ENCODE assay signal across 33 cellular contexts in the genomic region with DNA sequence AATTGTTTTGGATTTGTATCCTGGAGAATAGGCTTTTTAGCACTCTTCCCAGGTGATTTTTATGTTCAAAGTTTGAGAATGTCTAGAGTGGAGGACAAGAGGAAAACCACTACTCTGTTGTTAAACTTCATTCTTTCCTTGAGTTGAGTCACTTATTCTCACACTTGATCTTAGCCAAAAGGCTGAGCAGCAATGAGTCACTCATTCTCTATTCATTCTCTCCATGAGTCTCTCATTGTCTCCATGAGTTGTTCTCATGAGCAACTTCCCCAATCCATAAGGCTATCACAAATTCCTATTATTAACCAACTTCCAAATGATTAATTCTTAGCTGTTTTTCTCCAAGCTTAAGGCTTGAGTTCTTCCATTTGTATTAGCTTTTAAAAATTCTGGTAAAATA.
DNase-seq lines count a peak whose midpoint lies in the region; FAIRE-seq and TF ChIP-seq lines count a peak whose summit lies in the region.
"Had no signal": no experiment of that assay in that cellular context is flagged by ENCODE, and none has a peak within 500 bp of the region (broad histone marks: within the 10 kb centered on the region; RNA-seq: fewer than 3 reads in every experiment).

No MANE protein-coding gene starts in this region.

- H3K4me1 ChIP-seq in keratinocyte (ENCODE audit: control insufficient read depth, extremely low read depth, insufficient read depth, low read length) = peaks cover 7% of the 10 kb centered on the region
- H3K4me1 ChIP-seq in CD8-positive, alpha-beta memory T cell (ENCODE audit: insufficient read depth, low read length) = no peaks in the 10 kb centered on the region
- no peaks in the 10 kb centered on the region for H3K4me1 ChIP-seq in endodermal cell (ENCODE audit: control insufficient read depth, insufficient read depth, low read length)
- H3K4me1 ChIP-seq: heart right ventricle, sigmoid colon had no signal

- CTCF ChIA-PET in CD8-positive, alpha-beta memory T cell (lab: Charles Lee) = interaction anchor here (0.7 kb wide), 1 partner anchor 21 kb away, joined by 3 read pairs; no protein-coding TSS in a partner anchor

- no peaks in the 10 kb centered on the region for H4K20me1 ChIP-seq in keratinocyte (ENCODE audit: control insufficient read depth, extremely low read depth, insufficient read depth, low read length)

- no peaks in the 10 kb centered on the region for H3K27me3 Mint-ChIP-seq in CD8-positive, alpha-beta memory T cell
- H3K27me3 Mint-ChIP-seq in endodermal cell (ENCODE audit: insufficient read depth) = no peaks in the 10 kb centered on the region
- H3K27me3 Mint-ChIP-seq: activated CD4-positive, alpha-beta memory T cell treated with anti-CD3 and anti-CD28 coated beads, Interleukin-2, amount 10 ng/mL, durations not matched to agents 7 days and 5 days; activated naive CD4-positive, alpha-beta T cell treated with anti-CD3 and anti-CD28 coated beads, Interleukin-2, amount 50 U/mL, for 24 hours; activated T-helper 17 cell treated with anti-CD3 and anti-CD28 coated beads, Interleukin-2, amount 50 U/mL, for 72 hours; B cell; dendritic cell treated with granulocyte-macrophage colony-stimulating factor and Interleukin-4, amounts not matched to agents 40 ng/mL and 50 ng/mL, for 4 days; progenitor cell of endocrine pancreas; stimulated activated naive B cell treated with anti-CD40 and anti-IgM and Interleukin-4, amounts not matched to agents 10 μg/mL and 1 μg/mL and 100 μg/mL, for 72 hours had no signal

- H3K36me3 ChIP-seq in keratinocyte (ENCODE audit: control insufficient read depth in 2 of 2, extremely low read depth in 1 of 2, insufficient read depth in 2 of 2, low read length in 2 of 2) (no peaks in the 10 kb centered on the region), endodermal cell (ENCODE audit: control insufficient read depth, insufficient read depth, low read length) (no peaks in the 10 kb centered on the region)
- no peaks in the 10 kb centered on the region for H3K36me3 ChIP-seq in CD8-positive, alpha-beta memory T cell (ENCODE audit: insufficient read depth, low read length)
- H3K36me3 ChIP-seq: heart right ventricle, neutrophil, sigmoid colon had no signal

- in situ Hi-C loops in astrocyte of the spinal cord (cut with HindIII; ENCODE audit: low sequenced_read_pairs) = no loop called here

- H3K9me3 Mint-ChIP-seq in CD8-positive, alpha-beta memory T cell = peaks cover 11 to 51% (median 13%) of the 10 kb centered on the region in 5 donors
- no peaks in the 10 kb centered on the region for H3K9me3 Mint-ChIP-seq in endodermal cell
- H3K9me3 Mint-ChIP-seq: H9 had no signal

- H3K4me3 ChIP-seq in astrocyte of the spinal cord (ENCODE audit: low read depth, low read length) (no peak overlapping the region), keratinocyte (ENCODE audit: control insufficient read depth in 2 of 3, extremely low read depth in 1 of 3, insufficient read depth in 2 of 3, low read depth in 1 of 3, low read length in 3 of 3) (no peak overlapping the region), endodermal cell (ENCODE audit: low read length) (no peak overlapping the region)
- no peak overlapping the region for H3K4me3 ChIP-seq in CD8-positive, alpha-beta memory T cell (ENCODE audit: low read length)
- H3K4me3 ChIP-seq: heart right ventricle, sigmoid colon had no signal

- H3K4me1 Mint-ChIP-seq in CD8-positive, alpha-beta memory T cell = no peaks in the 10 kb centered on the region
- H3K4me1 Mint-ChIP-seq in endodermal cell = peaks cover 15% of the 10 kb centered on the region
- H3K4me1 Mint-ChIP-seq: activated CD4-positive, alpha-beta memory T cell treated with anti-CD3 and anti-CD28 coated beads, Interleukin-2, amount 10 ng/mL, durations not matched to agents 7 days and 5 days; activated naive CD4-positive, alpha-beta T cell treated with anti-CD3 and anti-CD28 coated beads, Interleukin-2, amount 50 U/mL, for 24 hours; activated T-helper 17 cell treated with anti-CD3 and anti-CD28 coated beads, Interleukin-2, amount 50 U/mL, for 72 hours; B cell; stimulated activated naive B cell treated with anti-CD40 and anti-IgM and Interleukin-4, amounts not matched to agents 10 μg/mL and 1 μg/mL and 100 μg/mL, for 72 hours had no signal

- H3K27ac Mint-ChIP-seq in CD8-positive, alpha-beta memory T cell = no peak overlapping the region
- H3K27ac Mint-ChIP-seq in endodermal cell = no peak overlapping the region
- H3K27ac Mint-ChIP-seq: activated CD4-positive, alpha-beta memory T cell treated with anti-CD3 and anti-CD28 coated beads, Interleukin-2, amount 10 ng/mL, durations not matched to agents 7 days and 5 days; activated naive CD4-positive, alpha-beta T cell treated with anti-CD3 and anti-CD28 coated beads, Interleukin-2, amount 50 U/mL, for 24 hours; activated T-helper 17 cell treated with anti-CD3 and anti-CD28 coated beads, Interleukin-2, amount 50 U/mL, for 72 hours; B cell; dendritic cell treated with granulocyte-macrophage colony-stimulating factor and Interleukin-4, amounts not matched to agents 40 ng/mL and 50 ng/mL, for 4 days; H9; progenitor cell of endocrine pancreas; stimulated activated naive B cell treated with anti-CD40 and anti-IgM and Interleukin-4, amounts not matched to agents 10 μg/mL and 1 μg/mL and 100 μg/mL, for 72 hours had no signal

- H2AFZ ChIP-seq in keratinocyte (ENCODE audit: control insufficient read depth, low read length) = no peak overlapping the region

- no peak overlapping the region for H3K9ac ChIP-seq in keratinocyte (ENCODE audit: control insufficient read depth, extremely low read depth, insufficient read depth, low read length)
- no peak overlapping the region for H3K9ac ChIP-seq in endodermal cell (ENCODE audit: extremely low read depth, low read length, poor library complexity, severe bottlenecking)

- TF ChIP-seq CTCF in astrocyte of the spinal cord (IDR thresholded peaks at IDR 0.05; ENCODE audit: low read depth, low read length) (no peak), keratinocyte (optimal IDR thresholded peaks at IDR 0.05 in 1 of 3, IDR thresholded peaks at IDR 0.05 in 1 of 3, conservative IDR thresholded peaks at IDR 0.05 in 1 of 3; ENCODE audit: extremely low read depth in 1 of 3, insufficient read depth in 2 of 3, low read length in 3 of 3) (no peak), endodermal cell (conservative IDR thresholded peaks at IDR 0.05) (no peak)

- H3K9me3 ChIP-seq in keratinocyte (ENCODE audit: control insufficient read depth, low read depth, low read length) = peaks cover 2% of the 10 kb centered on the region
- H3K9me3 ChIP-seq in CD8-positive, alpha-beta memory T cell (ENCODE audit: low read length) = no peaks in the 10 kb centered on the region
- H3K9me3 ChIP-seq in endodermal cell (ENCODE audit: control insufficient read depth, low read length) = no peaks in the 10 kb centered on the region
- H3K9me3 ChIP-seq: neutrophil had no signal

- H3K27me3 ChIP-seq in keratinocyte (ENCODE audit: control insufficient read depth, extremely low read depth, insufficient read depth, low read length) (no peaks in the 10 kb centered on the region), endodermal cell (ENCODE audit: control insufficient read depth, insufficient read depth, low read length, poor library complexity, severe bottlenecking) (no peaks in the 10 kb centered on the region)
- H3K27me3 ChIP-seq in CD8-positive, alpha-beta memory T cell (ENCODE audit: insufficient read depth, low read length, poor library complexity, severe bottlenecking) = no peaks in the 10 kb centered on the region
- H3K27me3 ChIP-seq: neutrophil, sigmoid colon had no signal

- no peak overlapping the region for H3K4me3 Mint-ChIP-seq in CD8-positive, alpha-beta memory T cell
- no peak overlapping the region for H3K4me3 Mint-ChIP-seq in endodermal cell
- H3K4me3 Mint-ChIP-seq: activated CD4-positive, alpha-beta memory T cell treated with anti-CD3 and anti-CD28 coated beads, Interleukin-2, amount 10 ng/mL, durations not matched to agents 7 days and 5 days; activated naive CD4-positive, alpha-beta T cell treated with anti-CD3 and anti-CD28 coated beads, Interleukin-2, amount 50 U/mL, for 24 hours; activated T-helper 17 cell treated with anti-CD3 and anti-CD28 coated beads, Interleukin-2, amount 50 U/mL, for 72 hours; B cell; dendritic cell treated with granulocyte-macrophage colony-stimulating factor and Interleukin-4, amounts not matched to agents 40 ng/mL and 50 ng/mL, for 4 days; H9; stimulated activated naive B cell treated with anti-CD40 and anti-IgM and Interleukin-4, amounts not matched to agents 10 μg/mL and 1 μg/mL and 100 μg/mL, for 72 hours had no signal

- no peaks in the 10 kb centered on the region for H3K9me1 ChIP-seq in keratinocyte (ENCODE audit: control insufficient read depth, extremely low read depth, insufficient read depth, low read length)

- POLR2A ChIA-PET in CD8-positive, alpha-beta memory T cell (lab: Charles Lee) = no interaction called here

- no peaks in the 10 kb centered on the region for H3K79me2 ChIP-seq in keratinocyte (ENCODE audit: control insufficient read depth, insufficient read depth, low read length)

- TF ChIP-seq POLR2A in erythroblast (IDR thresholded peaks at IDR 0.05; ENCODE audit: low read length) = no peak

- H3K27ac ChIP-seq in keratinocyte (ENCODE audit: control insufficient read depth, insufficient read depth, low read length) = peak overlapping the region; percentile 61
- no peak overlapping the region for H3K27ac ChIP-seq in CD8-positive, alpha-beta memory T cell (ENCODE audit: low read depth, low read length)
- H3K27ac ChIP-seq in endodermal cell (ENCODE audit: low read depth, low read length) = no peak overlapping the region
- H3K27ac ChIP-seq: heart right ventricle, neutrophil, sigmoid colon had no signal

- dilution Hi-C loops in keratinocyte (cut with MboI; ENCODE audit: extremely low pct_ligation_motif_present, low sequenced_read_pairs) = no loop called here

- DNase-seq in A172 (ENCODE audit: low spot score) (peak; percentile 56), HS-27A (ENCODE audit: low read depth) (peak; percentile 2), astrocyte of the spinal cord (ENCODE audit: low read depth, low spot score) (peak; percentile 82), keratinocyte (ENCODE audit: low read depth, low spot score) (peak; percentile 80), DMS153 treated with DMSO at 0.1 percent for 48 hours (lab: John Stamatoyannopoulos, UW; ENCODE audit: unreplicated experiment) (no peak), erythroblast (lab: John Stamatoyannopoulos, UW) (no peak), endodermal cell (no peak)
- no peak for DNase-seq in CD8-positive, alpha-beta memory T cell
- DNase-seq: 8988T; activated CD4-positive, alpha-beta memory T cell treated with anti-CD3 and anti-CD28 coated beads, Interleukin-2, amount 10 ng/mL, durations not matched to agents 7 days and 5 days; activated CD4-positive, alpha-beta T cell treated with anti-CD3 and anti-CD28 coated beads for 1 hour; activated CD8-positive, alpha-beta memory T cell treated with anti-CD3 and anti-CD28 coated beads, Interleukin-2, amount 50 U/mL, for 48 hours; central memory CD4-positive, alpha-beta T cell; DMS153; H9; heart right ventricle; KG1; left colon; NCI-H1417 treated with DMSO at 0.1 percent for 48 hours; NCI-H2081; NCI-H2227 treated with DMSO at 0.1 percent for 48 hours; NCI-H748 treated with DMSO at 0.1 percent for 48 hours; sigmoid colon; stimulated activated CD4-positive, alpha-beta T cell treated with anti-CD3 and anti-CD28 coated beads, Interleukin-15, amount 100 ng/mL, for 24 hours; stimulated activated naive B cell treated with anti-CD40 and anti-IgM and Interleukin-4, amounts not matched to agents 10 μg/mL and 1 μg/mL and 100 μg/mL, for 72 hours; T-helper 2 cell had no signal

- FAIRE-seq in keratinocyte (lab: Jason Lieb, UNC) = peak; percentile 92
- FAIRE-seq: GM19239 had no signal

- H3K4me2 ChIP-seq in keratinocyte (ENCODE audit: control insufficient read depth, extremely low read depth, insufficient read depth, low read depth, low read length) = peak overlapping the region; percentile 34

- H3K36me3 Mint-ChIP-seq in CD8-positive, alpha-beta memory T cell = no peaks in the 10 kb centered on the region
- H3K36me3 Mint-ChIP-seq in endodermal cell (ENCODE audit: low read depth) = no peaks in the 10 kb centered on the region
- H3K36me3 Mint-ChIP-seq: activated naive CD4-positive, alpha-beta T cell treated with anti-CD3 and anti-CD28 coated beads, Interleukin-2, amount 50 U/mL, for 24 hours; stimulated activated naive B cell treated with anti-CD40 and anti-IgM and Interleukin-4, amounts not matched to agents 10 μg/mL and 1 μg/mL and 100 μg/mL, for 72 hours had no signal

Comparison
In these comparisons a context has a peak if more than half of its experiments do, and no peak if none do; other contexts are left out.
1. DNase-seq: peak in A172 (single experiment), HS-27A (single experiment), astrocyte of the spinal cord (single experiment) and keratinocyte (single experiment); none in DMS153 treated with DMSO at 0.1 percent for 48 hours (single experiment), CD8-positive, alpha-beta memory T cell (0 of 5), erythroblast (0 of 2) and endodermal cell (single experiment).